In the genomic region with DNA sequence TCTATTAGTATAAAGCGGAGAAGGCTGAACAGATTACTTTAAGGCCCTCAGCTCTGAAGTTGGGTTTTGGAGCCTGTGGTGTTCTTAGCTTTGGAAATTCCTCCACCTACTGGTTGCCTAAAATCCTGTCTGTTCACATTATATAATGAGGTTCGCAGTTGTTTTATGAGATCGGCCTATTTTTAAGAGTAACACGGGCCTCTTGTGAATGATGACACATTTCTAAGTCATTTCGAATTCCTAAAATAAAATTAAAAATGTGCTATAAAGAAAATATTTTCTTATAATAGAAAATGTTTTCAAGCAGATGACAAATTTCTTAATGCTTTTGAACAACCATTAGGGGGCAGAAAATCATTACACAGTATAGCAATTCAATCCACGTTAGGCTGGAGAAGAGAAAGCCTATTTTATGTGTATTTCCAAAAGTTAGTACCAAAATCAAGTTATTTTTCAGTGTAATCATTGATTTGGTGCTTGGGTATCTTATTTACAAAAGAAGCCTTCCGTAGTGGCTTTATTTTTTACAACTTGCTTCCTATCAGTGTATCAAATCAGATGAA, we compare ENCODE assay signal across 8 cellular contexts. TPM values are rescaled to one million over a fixed set of nuclear protein-coding genes. Genes with fewer than 3 reads are reported as not detected.
DNase-seq lines count a peak whose midpoint lies in the region; ATAC-seq, FAIRE-seq and TF ChIP-seq lines count a peak whose summit lies in the region.

No MANE protein-coding gene starts in this region.

- H3K27me3 ChIP-seq in MG63, result no peaks in the 10 kb centered on the region
- no peaks in the 10 kb centered on the region for H3K27me3 ChIP-seq in dorsolateral prefrontal cortex
- no peaks in the 10 kb centered on the region for H3K27me3 ChIP-seq in mesenchymal stem cell (ENCODE audit: control insufficient read depth in 1 of 2, insufficient read depth in 1 of 2, low read length in 2 of 2)
- no peaks in the 10 kb centered on the region for H3K27me3 ChIP-seq in tibial artery

- no peak overlapping the region for H3K23ac ChIP-seq in mesenchymal stem cell (ENCODE audit: low read length in 2 of 2)

- H3K4me1 ChIP-seq in mesenchymal stem cell (ENCODE audit: control insufficient read depth, insufficient read depth, low read depth, low read length) (peaks cover 5% of the 10 kb centered on the region), tibial artery (peaks cover 0 to 10% (median 2%) of the 10 kb centered on the region in 4 donors)

- DNase-seq in DMS 273 (lab: John Stamatoyannopoulos, UW; ENCODE audit: unreplicated experiment) (peak; percentile 84), MG63 (peak; percentile 13), RKO (ENCODE audit: low spot score) (peak; percentile 82), dorsolateral prefrontal cortex (peak in 2 of 10 donors; percentile 42 to 44), mesenchymal stem cell (peak; percentile 84), tibial artery (peak in 1 of 2 donors; percentile 33), GM12892 (ENCODE audit: insufficient read length) (no peak)

- TF ChIP-seq CTCF in dorsolateral prefrontal cortex (IDR thresholded peaks at IDR 0.05 in 54 of 56, conservative IDR thresholded peaks at IDR 0.05 in 2 of 56; ENCODE audit: low read depth in 1 of 56, partially characterized antibody in 56 of 56) (peak; percentile 78 to 100 (median 95)), tibial artery (IDR thresholded peaks at IDR 0.05) (peak; percentile 76 to 96)

- intact Hi-C loops in dorsolateral prefrontal cortex (cut with DNase I), result loop anchor here in 1 of 2 donors (5.0 to 10.0 kb wide), 3 partner anchors 220 to 427 kb away; a partner anchor contains a TSS
- intact Hi-C loops in tibial artery (cut with DNase I; ENCODE audit: low total_unique reads), result loop anchor here (5.0 kb wide), 1 partner anchor 302 kb away; a partner anchor contains a TSS

- no peak overlapping the region for H3K14ac ChIP-seq in mesenchymal stem cell (ENCODE audit: low read length in 2 of 2)

- H3K27ac ChIP-seq in dorsolateral prefrontal cortex, result peak overlapping the region in 57 of 59 donors; percentile 16 to 94 (median 81)
- peak overlapping the region; percentile 61 for H3K27ac ChIP-seq in mesenchymal stem cell (ENCODE audit: low read length, poor library complexity, severe bottlenecking)
- peak overlapping the region; percentile 70 for H3K27ac ChIP-seq in tibial artery

- no peak overlapping the region for H2BK15ac ChIP-seq in mesenchymal stem cell (ENCODE audit: low read depth, poor library complexity, severe bottlenecking)

- H3K4me3 ChIP-seq in MG63 (no peak overlapping the region), dorsolateral prefrontal cortex (peak overlapping the region in 50 of 59 donors; percentile 4 to 58 (median 40)), mesenchymal stem cell (ENCODE audit: insufficient read depth in 1 of 2, low read depth in 1 of 2, low read length in 2 of 2) (no peak overlapping the region), tibial artery (peak overlapping the region in 1 of 2 donors; percentile 1)

- no peak overlapping the region for H3K18ac ChIP-seq in mesenchymal stem cell (ENCODE audit: low read depth in 1 of 2, low read length in 2 of 2)

- no peak overlapping the region for H2AK5ac ChIP-seq in mesenchymal stem cell (ENCODE audit: low read length, severe bottlenecking)

- H2BK120ac ChIP-seq in mesenchymal stem cell (ENCODE audit: low read depth, low read length), result no peak overlapping the region

- no peaks in the 10 kb centered on the region for H3K36me3 ChIP-seq in MG63
- no peaks in the 10 kb centered on the region for H3K36me3 ChIP-seq in mesenchymal stem cell (ENCODE audit: control insufficient read depth in 1 of 2, insufficient read depth in 2 of 2, low read depth in 1 of 2, low read length in 2 of 2)
- no peaks in the 10 kb centered on the region for H3K36me3 ChIP-seq in tibial artery

- no peak overlapping the region for H2BK12ac ChIP-seq in mesenchymal stem cell (ENCODE audit: low read length in 2 of 2)

- H3K4ac ChIP-seq in mesenchymal stem cell (ENCODE audit: low read depth in 1 of 2, low read length in 2 of 2), result no peak overlapping the region

- no peaks in the 10 kb centered on the region for H3K79me1 ChIP-seq in mesenchymal stem cell (replicated peaks; ENCODE audit: low read length, poor library complexity, severe bottlenecking)

- H3K9me3 ChIP-seq in MG63 (no peaks in the 10 kb centered on the region), mesenchymal stem cell (ENCODE audit: control insufficient read depth, low read length) (no peaks in the 10 kb centered on the region), tibial artery (no peaks in the 10 kb centered on the region)

- no CpG with 5 or more reads among the region's 7 CpGs for WGBS in mesenchymal stem cell

- no peak overlapping the region for H2BK5ac ChIP-seq in mesenchymal stem cell (ENCODE audit: low read depth, low read length, poor library complexity, severe bottlenecking)

- no peak overlapping the region for H4K91ac ChIP-seq in mesenchymal stem cell (ENCODE audit: low read length)

- H2AFZ ChIP-seq in mesenchymal stem cell (ENCODE audit: low read depth, low read length), result no peak overlapping the region

- peak overlapping the region; percentile 71 for H3K9ac ChIP-seq in mesenchymal stem cell (ENCODE audit: low read length)

- H3K4me2 ChIP-seq in mesenchymal stem cell (ENCODE audit: low read length, poor library complexity, severe bottlenecking), result no peak overlapping the region

- H4K8ac ChIP-seq in mesenchymal stem cell (ENCODE audit: low read length), result no peak overlapping the region

- ATAC-seq in GM21447 (IDR thresholded peaks at IDR 0.05; ENCODE audit: unreplicated experiment), result peak; percentile 70

- TF ChIP-seq POLR2A in GM12892 (IDR thresholded peaks at IDR 0.05; ENCODE audit: low read depth, low read length), result no peak

- FAIRE-seq in GM12892 (lab: Jason Lieb, UNC), result no peak

RNA-seq across cellular contexts. Expression of a gene that starts 15.8 kb away (rescaled TPM):
- 4.8 and 12.9 TPM in 2 replicates for total RNA-seq in MG63 (2014; rRNA removed; shearing (Covaris generic); ENCODE audit: low replicate concordance)
- total RNA-seq in dorsolateral prefrontal cortex, result 10 to 100 TPM; 25.8 to 45.3 (median 38.1) TPM
- 18.6 TPM for polyA plus RNA-seq in mesenchymal stem cell (2013, experiment 1 of 2)
- 20.3 TPM for polyA plus RNA-seq in mesenchymal stem cell (2013, experiment 2 of 2)
- 4.7 TPM for polyA plus RNA-seq in GM12892 (2012; ENCODE audit: missing spikeins)

Comparison
In these comparisons a context has a peak if more than half of its experiments do, and no peak if none do; other contexts are left out.
1. H3K4me3 ChIP-seq: peak in dorsolateral prefrontal cortex (50 of 59); none in MG63 (single experiment) and mesenchymal stem cell (0 of 2).
2. Peak in every context shown above with its lines, with median percentiles within 50 percentile points of each other: H3K27ac ChIP-seq.